ENCODE assay signal across 18 cellular contexts in genomic region chr18:1392046-1392445, GRCh38.
"Had no signal": no experiment of that assay in that cellular context is flagged by ENCODE, and none has a peak within 500 bp of the region (broad histone marks: within the 10 kb centered on the region; RNA-seq: fewer than 3 reads in every experiment).

No MANE protein-coding gene starts in this region.

- H3K27ac Mint-ChIP-seq: activated naive CD4-positive, alpha-beta T cell treated with anti-CD3 and anti-CD28 coated beads, Interleukin-2, amount 50 U/mL, for 24 hours; dendritic cell treated with granulocyte-macrophage colony-stimulating factor and Interleukin-4, amounts not matched to agents 40 ng/mL and 50 ng/mL, for 4 days; mesothelial cell of epicardium; natural killer cell treated with Interleukin-12 subunit alpha and Interleukin-12 subunit beta and Interleukin-15 and Interleukin-18, amount 100 ng/mL, for 72 hours; type B pancreatic cell; WTC11 had no signal

- ATAC-seq: heart right ventricle; natural killer cell treated with Interleukin-12 subunit alpha and Interleukin-12 subunit beta and Interleukin-15 and Interleukin-18, amount 100 ng/mL, for 72 hours; WTC11 had no signal

- H3K27me3 ChIP-seq: brain microvascular endothelial cell, heart right ventricle, spleen had no signal

- H3K4me3 ChIP-seq: heart right ventricle, prostate gland, spleen, thoracic aorta had no signal

- H3K36me3 Mint-ChIP-seq: activated naive CD4-positive, alpha-beta T cell treated with anti-CD3 and anti-CD28 coated beads, Interleukin-2, amount 50 U/mL, for 24 hours; mesothelial cell of epicardium; natural killer cell treated with Interleukin-12 subunit alpha and Interleukin-12 subunit beta and Interleukin-15 and Interleukin-18, amount 100 ng/mL, for 72 hours; type B pancreatic cell had no signal

- H3K4me1 ChIP-seq: heart right ventricle, prostate gland, spleen had no signal

- H3K36me3 ChIP-seq: brain microvascular endothelial cell, heart right ventricle, prostate gland, spleen, thoracic aorta had no signal

- DNase-seq: activated gamma-delta T cell treated with Interleukin-2 at 50 U/mL for 16 hours; activated T-cell treated with anti-CD3 and anti-CD28 coated beads, Interleukin-2, amount 50 U/mL, for 1 hour; aorta; brain microvascular endothelial cell; caudate nucleus; effector CD4-positive, alpha-beta T cell; heart right ventricle; spleen; stimulated activated CD4-positive, alpha-beta T cell treated with anti-CD3 and anti-CD28 coated beads, Interleukin-4, amount 100 ng/mL, for 24 hours; stimulated activated naive CD4-positive, alpha-beta T cell treated with Interleukin-2 at 50 U/mL for 16 hours had no signal

- H3K27ac ChIP-seq: brain microvascular endothelial cell, heart right ventricle, prostate gland, spleen, thoracic aorta had no signal

- H3K9me3 Mint-ChIP-seq: type B pancreatic cell had no signal
